ENCODE assay signal across 11 cellular contexts in genomic region chrX:137166591-137166990, GRCh38.
A peak's percentile ranks its signal among the peaks of the same experiment; 100 is the strongest.
DNase-seq lines count a peak whose midpoint lies in the region; ATAC-seq and TF ChIP-seq lines count a peak whose summit lies in the region.
"Had no signal": no experiment of that assay in that cellular context is flagged by ENCODE, and none has a peak within 500 bp of the region (broad histone marks: within the 10 kb centered on the region; RNA-seq: fewer than 3 reads in every experiment).

No MANE protein-coding gene starts in this region.

- ATAC-seq in PC-3 (no peak), GM18868 (IDR thresholded peaks at IDR 0.05; ENCODE audit: unreplicated experiment) (no peak), HG02981 (IDR thresholded peaks at IDR 0.05; ENCODE audit: unreplicated experiment) (no peak)

- H3K4me2 ChIP-seq in DOHH2 (ENCODE audit: low read length), result no peak overlapping the region
- no peak overlapping the region for H3K4me2 ChIP-seq in PC-3 (ENCODE audit: low read length)
- H3K4me2 ChIP-seq in hepatocyte, result no peak overlapping the region

- intact Hi-C loops in PC-3 (cut with micrococcal nuclease), result no loop called here

- POLR2A ChIA-PET in PC-3 (lab: Charles Lee; ENCODE audit: unreplicated experiment), result no interaction called here

- no peak overlapping the region for H3K27ac Mint-ChIP-seq in HFFc6

- peaks cover 4% of the 10 kb centered on the region; the same call in 1 of the 2 replicates for H3K9me3 Mint-ChIP-seq in HFFc6

- H4K20me1 ChIP-seq in DOHH2 (ENCODE audit: control insufficient read depth, insufficient read depth, low read depth, low read length) (no peaks in the 10 kb centered on the region), PC-3 (ENCODE audit: low read length) (no peaks in the 10 kb centered on the region), hepatocyte (ENCODE audit: insufficient read depth, poor library complexity, severe bottlenecking) (no peaks in the 10 kb centered on the region)

- no peaks in the 10 kb centered on the region for H3K4me1 Mint-ChIP-seq in HFFc6 (ENCODE audit: low read depth)

- CTCF ChIA-PET in PC-3 (lab: Charles Lee), result no interaction called here

- H3K27me3 Mint-ChIP-seq in HFFc6 (ENCODE audit: insufficient read depth), result no peaks in the 10 kb centered on the region; the same call in 1 of the 2 replicates

- no peaks in the 10 kb centered on the region for H3F3A ChIP-seq in DOHH2 (ENCODE audit: control insufficient read depth, insufficient read depth)
- no peaks in the 10 kb centered on the region for H3F3A ChIP-seq in PC-3 (ENCODE audit: low read length, unreplicated experiment)

- H3K27ac ChIP-seq in DOHH2 (ENCODE audit: low read depth, low read length) (no peak overlapping the region), PC-3 (ENCODE audit: low read length) (no peak overlapping the region), hepatocyte (no peak overlapping the region)
- H3K27ac ChIP-seq: HL-60 had no signal

- H2AFZ ChIP-seq in PC-3 (ENCODE audit: low read length) (no peak overlapping the region), hepatocyte (no peak overlapping the region)

- no peak overlapping the region for H3K4me3 ChIP-seq in DOHH2 (ENCODE audit: low read length)
- no peak overlapping the region for H3K4me3 ChIP-seq in GM12875 (ENCODE audit: low read depth, low read length)
- H3K4me3 ChIP-seq in PC-3 (ENCODE audit: low read length), result no peak overlapping the region
- H3K4me3 ChIP-seq in hepatocyte, result no peak overlapping the region

- BruUV-seq in PC-3 (replicated peaks; lab: Mats Ljungman, UMichigan), result no TSS peak

- no peak overlapping the region for H3K4me3 Mint-ChIP-seq in HFFc6

- H3K36me3 ChIP-seq in DOHH2 (ENCODE audit: control insufficient read depth, low read length) (no peaks in the 10 kb centered on the region), PC-3 (ENCODE audit: low read depth, low read length) (no peaks in the 10 kb centered on the region), hepatocyte (replicated peaks; ENCODE audit: insufficient read depth, low read depth) (no peaks in the 10 kb centered on the region)

- DNase-seq in PC-3, result peak; percentile 9
- DNase-seq in hepatocyte (ENCODE audit: low spot score), result peak; percentile 9
- DNase-seq in HFFc6, result no peak
- DNase-seq: kidney glomerular epithelial cell, NCI-H510A, T-helper 9 cell had no signal

- H3K4me1 ChIP-seq in DOHH2 (ENCODE audit: control insufficient read depth, low read length) (no peaks in the 10 kb centered on the region), PC-3 (ENCODE audit: insufficient read depth, low read length) (no peaks in the 10 kb centered on the region), hepatocyte (ENCODE audit: insufficient read depth) (no peaks in the 10 kb centered on the region)

- H3K27me3 ChIP-seq in DOHH2 (ENCODE audit: control insufficient read depth, low read length) (no peaks in the 10 kb centered on the region), PC-3 (ENCODE audit: low read length) (no peaks in the 10 kb centered on the region; the same call in 1 of the 2 replicates), hepatocyte (no peaks in the 10 kb centered on the region)

- peak; percentile 43 for TF ChIP-seq CTCF in DOHH2 (IDR thresholded peaks at IDR 0.05; ENCODE audit: low read depth, low read length, poor library complexity, severe bottlenecking)
- TF ChIP-seq CTCF in GM12875 (IDR thresholded peaks at IDR 0.05; ENCODE audit: borderline replicate concordance, insufficient read depth, low read depth, low read length), result peak; percentile 48; the same call in 1 of the 2 replicates
- peak; percentile 47; the same call in 1 of the 2 replicates for TF ChIP-seq CTCF in PC-3 (conservative IDR thresholded peaks at IDR 0.05; ENCODE audit: low read depth, low read length)
- peak; percentile 17 for TF ChIP-seq CTCF in hepatocyte (IDR thresholded peaks at IDR 0.05; ENCODE audit: poor library complexity)
- no peak for TF ChIP-seq CTCF in HFFc6 (IDR thresholded peaks at IDR 0.05)

- H3K79me2 ChIP-seq in DOHH2 (ENCODE audit: control insufficient read depth, low read length), result no peaks in the 10 kb centered on the region
- no peaks in the 10 kb centered on the region for H3K79me2 ChIP-seq in PC-3 (ENCODE audit: low read length)
- H3K79me2 ChIP-seq in hepatocyte, result no peaks in the 10 kb centered on the region

- no peaks in the 10 kb centered on the region for H3K9me3 ChIP-seq in DOHH2 (ENCODE audit: control insufficient read depth, insufficient read depth, low read length)
- H3K9me3 ChIP-seq in PC-3 (ENCODE audit: low read length), result no peaks in the 10 kb centered on the region
- H3K9me3 ChIP-seq in hepatocyte (ENCODE audit: low read depth), result no peaks in the 10 kb centered on the region

- H3K9ac ChIP-seq in PC-3 (ENCODE audit: low read length), result no peak overlapping the region

- WGBS in hepatocyte (ENCODE audit: low lambda C conversion rate, missing lambda C conversion rate), result 51% methylated on average over 2 of the region's 2 CpGs

- no peaks in the 10 kb centered on the region for H3K36me3 Mint-ChIP-seq in HFFc6 (ENCODE audit: low read depth)

- H3K9me2 ChIP-seq in DOHH2 (replicated peaks; ENCODE audit: control insufficient read depth, low read length), result no peaks in the 10 kb centered on the region
- no peaks in the 10 kb centered on the region for H3K9me2 ChIP-seq in PC-3 (replicated peaks; ENCODE audit: low read length)
- no peaks in the 10 kb centered on the region for H3K9me2 ChIP-seq in hepatocyte (replicated peaks; ENCODE audit: insufficient read depth)
